Comparison of ENCODE assay signal across 20 cellular contexts in genomic region chr4:186939226-186939625, GRCh38.
"Had no signal": no experiment of that assay in that cellular context is flagged by ENCODE, and none has a peak within 500 bp of the region (broad histone marks: within the 10 kb centered on the region; RNA-seq: fewer than 3 reads in every experiment).

No MANE protein-coding gene starts in this region.

- H3K27me3 ChIP-seq: colonic mucosa, esophagus muscularis mucosa, ovary, spleen, vagina had no signal

- H3K9me3 ChIP-seq: colonic mucosa, esophagus muscularis mucosa, left ventricle myocardium inferior, ovary, prostate gland, spleen, thoracic aorta, vagina had no signal

- H3K27ac ChIP-seq: colonic mucosa, esophagus muscularis mucosa, left ventricle myocardium inferior, ovary, prostate gland, spleen, thoracic aorta, vagina had no signal

- ATAC-seq: activated CD4-positive, CD25-positive, alpha-beta regulatory T cell treated with anti-CD3 and anti-CD28 coated beads, Interleukin-2, amount 50 U/mL, for 24 hours; activated T-cell treated with anti-CD3 and anti-CD28 coated beads, Interleukin-2, amount 50 U/mL, for 72 hours; naive thymus-derived CD8-positive, alpha-beta T cell had no signal

- H3K4me1 ChIP-seq: prostate gland, spleen had no signal

- H3K36me3 ChIP-seq: colonic mucosa, esophagus muscularis mucosa, left ventricle myocardium inferior, ovary, prostate gland, spleen, thoracic aorta, vagina had no signal

- DNase-seq: activated CD4-positive, alpha-beta memory T cell treated with anti-CD3 and anti-CD28 coated beads, Interleukin-2, amount 10 ng/mL, durations not matched to agents 7 days and 5 days; activated CD4-positive, alpha-beta T cell treated with anti-CD3 and anti-CD28 coated beads, Interleukin-2, amount 10 ng/mL, durations not matched to agents 24 days and 14 days; activated effector memory CD4-positive, alpha-beta T cell treated with Interleukin-2 at 50 U/mL for 16 hours; activated naive CD4-positive, alpha-beta T cell treated with anti-CD3 and anti-CD28 coated beads for 36 hours; activated naive CD8-positive, alpha-beta T cell treated with anti-CD3 and anti-CD28 coated beads, Interleukin-2, amount 10 ng/mL, durations not matched to agents 7 days and 5 days; activated T-cell treated with anti-CD3 and anti-CD28 coated beads, Interleukin-2, amount 50 U/mL, for 72 hours; amniotic stem cell; colonic mucosa; hippocampal formation; left ventricle myocardium inferior; naive thymus-derived CD8-positive, alpha-beta T cell; ovary; spleen; stimulated activated CD4-positive, alpha-beta T cell treated with anti-CD3 and anti-CD28 coated beads, Interleukin-4, amount 100 ng/mL, for 1 hour; stimulated activated naive CD4-positive, alpha-beta T cell had no signal

- H3K4me3 ChIP-seq: colonic mucosa, esophagus muscularis mucosa, left ventricle myocardium inferior, ovary, prostate gland, spleen, thoracic aorta, vagina had no signal
